Comparison of ENCODE assay signal across 10 cellular contexts in the genomic region with DNA sequence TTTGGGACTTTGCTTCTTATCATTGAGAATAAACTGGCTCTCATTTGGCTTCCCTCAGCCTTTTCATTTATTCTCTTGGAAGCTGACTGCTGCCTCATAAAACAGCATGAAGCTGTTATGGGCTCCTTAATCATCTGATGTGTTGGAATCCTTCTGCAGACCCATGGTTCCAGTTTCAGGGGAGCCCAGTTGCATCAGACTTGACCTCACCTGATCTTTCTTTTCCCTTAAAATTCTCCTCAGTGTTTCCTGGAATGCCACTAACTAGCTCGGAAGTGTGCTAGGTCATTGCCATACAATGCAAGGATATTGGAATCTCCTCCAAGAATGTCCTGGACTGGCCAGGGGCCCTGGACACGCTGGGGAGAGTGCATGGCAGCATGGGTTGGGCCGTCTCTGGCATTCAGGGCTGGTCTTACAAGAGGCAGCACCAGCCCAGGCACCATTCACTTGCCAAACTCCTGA.
"Had no signal": no experiment of that assay in that cellular context is flagged by ENCODE, and none has a peak within 500 bp of the region (broad histone marks: within the 10 kb centered on the region; RNA-seq: fewer than 3 reads in every experiment).

No MANE protein-coding gene starts in this region.

- DNase-seq: activated B cell treated with CpG ODN at 0.5 μM for 24 hours; activated CD4-positive, alpha-beta T cell treated with anti-CD3 and anti-CD28 coated beads, Interleukin-2, amount 10 ng/mL, durations not matched to agents 24 days and 14 days; activated naive CD4-positive, alpha-beta T cell treated with anti-CD3 and anti-CD28 coated beads for 36 hours; head of caudate nucleus; naive B cell; occipital lobe; stimulated activated CD4-positive, alpha-beta T cell treated with anti-CD3 and anti-CD28 coated beads, Interleukin-4, amount 100 ng/mL, for 4 hours; stimulated activated naive CD8-positive, alpha-beta T cell treated with anti-CD3 and anti-CD28 coated beads, Interleukin-15, amount 100 ng/mL, for 72 hours; testis had no signal

- ATAC-seq: SK-N-SH treated with all-trans-retinoic acid at 6 μM for 48 hours; stimulated activated naive CD8-positive, alpha-beta T cell treated with anti-CD3 and anti-CD28 coated beads, Interleukin-15, amount 100 ng/mL, for 72 hours had no signal

- H3K27me3 ChIP-seq: testis had no signal

- H3K9me3 ChIP-seq: testis had no signal

- H3K4me3 ChIP-seq: testis had no signal

- H3K27ac ChIP-seq: testis had no signal
